27 cellular contexts compared by ENCODE assay signal in the genomic region with DNA sequence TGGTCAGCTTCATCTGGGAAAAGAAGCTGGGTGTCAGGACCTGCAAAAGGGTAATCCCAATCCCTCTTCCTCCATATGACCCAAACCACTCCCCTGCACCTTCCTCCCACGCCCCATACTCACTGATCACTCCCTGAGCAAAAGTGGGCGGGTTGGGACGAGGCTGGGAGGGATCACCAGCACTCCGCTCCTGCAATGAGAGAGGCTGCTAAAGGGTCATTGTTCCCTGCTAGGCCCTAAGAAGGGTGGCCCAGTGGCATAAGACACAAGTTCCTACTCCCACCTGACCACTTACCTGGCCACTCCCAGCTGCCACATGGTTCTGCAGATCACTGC. TPM values are rescaled to one million over a fixed set of nuclear protein-coding genes. Genes with fewer than 3 reads are reported as not detected.
"Had no signal": no experiment of that assay in that cellular context is flagged by ENCODE, and none has a peak within 500 bp of the region (broad histone marks: within the 10 kb centered on the region; RNA-seq: fewer than 3 reads in every experiment).

No MANE protein-coding gene starts in this region.

- H3K4me1 ChIP-seq: foreskin keratinocyte, parathyroid adenoma, right lobe of liver, stomach, suprapubic skin, transverse colon, vagina had no signal

- H3K27ac ChIP-seq: foreskin keratinocyte, hepatocyte, parathyroid adenoma, right lobe of liver, skin epidermis, suprapubic skin, transverse colon, vagina, WERI-Rb-1 had no signal

- H3K4me2 ChIP-seq: hepatocyte had no signal

- H3K9me3 Mint-ChIP-seq: activated naive CD8-positive, alpha-beta T cell treated with anti-CD3 and anti-CD28 coated beads, Interleukin-2, amount 10 ng/mL, durations not matched to agents 7 days and 5 days; activated T-cell treated with anti-CD3 and anti-CD28 coated beads, Interleukin-2, amount 50 U/mL, for 24 hours; activated T-helper 17 cell treated with anti-CD3 and anti-CD28 coated beads, Interleukin-2, amount 50 U/mL, for 72 hours; naive B cell; T-cell had no signal

- H3K79me2 ChIP-seq: hepatocyte had no signal

- H3K4me3 ChIP-seq: hepatocyte, lung, right lobe of liver, skin epidermis, stomach, suprapubic skin, transverse colon, vagina had no signal

- H3K4me3 Mint-ChIP-seq: activated naive CD8-positive, alpha-beta T cell treated with anti-CD3 and anti-CD28 coated beads, Interleukin-2, amount 10 ng/mL, durations not matched to agents 7 days and 5 days; activated T-cell treated with anti-CD3 and anti-CD28 coated beads, Interleukin-2, amount 50 U/mL, for 24 hours; activated T-helper 17 cell treated with anti-CD3 and anti-CD28 coated beads, Interleukin-2, amount 50 U/mL, for 72 hours; naive B cell; T-cell had no signal

- H3K27ac Mint-ChIP-seq: activated naive CD8-positive, alpha-beta T cell treated with anti-CD3 and anti-CD28 coated beads, Interleukin-2, amount 10 ng/mL, durations not matched to agents 7 days and 5 days; activated T-cell treated with anti-CD3 and anti-CD28 coated beads, Interleukin-2, amount 50 U/mL, for 24 hours; activated T-helper 17 cell treated with anti-CD3 and anti-CD28 coated beads, Interleukin-2, amount 50 U/mL, for 72 hours; T-cell had no signal

- H3K4me1 Mint-ChIP-seq: activated naive CD8-positive, alpha-beta T cell treated with anti-CD3 and anti-CD28 coated beads, Interleukin-2, amount 10 ng/mL, durations not matched to agents 7 days and 5 days had no signal

- H3K27me3 Mint-ChIP-seq: activated naive CD8-positive, alpha-beta T cell treated with anti-CD3 and anti-CD28 coated beads, Interleukin-2, amount 10 ng/mL, durations not matched to agents 7 days and 5 days; activated T-cell treated with anti-CD3 and anti-CD28 coated beads, Interleukin-2, amount 50 U/mL, for 24 hours; activated T-helper 17 cell treated with anti-CD3 and anti-CD28 coated beads, Interleukin-2, amount 50 U/mL, for 72 hours; naive B cell; T-cell had no signal

- ATAC-seq: activated T-helper 17 cell treated with anti-CD3 and anti-CD28 coated beads, Interleukin-2, amount 50 U/mL, for 72 hours; foreskin keratinocyte; left colon; right lobe of liver; T-cell had no signal

- DNase-seq: activated CD8-positive, alpha-beta memory T cell treated with anti-CD3 and anti-CD28 coated beads, Interleukin-2, amount 50 U/mL, for 4 hours; activated naive CD4-positive, alpha-beta T cell treated with Interleukin-2 at 50 U/mL for 16 hours; activated naive CD8-positive, alpha-beta T cell treated with anti-CD3 and anti-CD28 coated beads, Interleukin-2, amount 10 ng/mL, durations not matched to agents 7 days and 5 days; activated T-cell treated with anti-CD3 and anti-CD28 coated beads, Interleukin-2, amount 50 U/mL, for 24 hours; amniotic stem cell; dermis blood vessel endothelial cell; effector memory CD4-positive, alpha-beta T cell; foreskin keratinocyte; left colon; naive B cell; stimulated activated CD4-positive, alpha-beta T cell treated with anti-CD3 and anti-CD28 coated beads, Interleukin-1b, Interleukin-23, amount 100 ng/mL, for 48 hours; stomach; T-cell; transverse colon; WERI-Rb-1 had no signal

- H3K27me3 ChIP-seq: foreskin keratinocyte, hepatocyte, right lobe of liver, stomach, suprapubic skin, transverse colon, vagina had no signal

- H2AFZ ChIP-seq: hepatocyte, parathyroid adenoma had no signal

- H3K9me3 ChIP-seq: right lobe of liver, stomach, suprapubic skin, transverse colon, vagina had no signal

RNA-seq across cellular contexts. Expression of gene DDN, which starts 35.1 kb away (rescaled TPM):
- total RNA-seq: vagina had no signal

RNA-seq across cellular contexts. Expression of gene RHEBL1, which starts 35.5 kb away (rescaled TPM):
- total RNA-seq: left colon, stomach, transverse colon had no signal

RNA-seq across cellular contexts. Expression of gene WNT1, which starts 56.1 kb away (rescaled TPM):
- total RNA-seq: activated T-helper 17 cell treated with anti-CD3 and anti-CD28 coated beads, Interleukin-2, amount 50 U/mL, for 72 hours; bronchial epithelial cell; dermis blood vessel endothelial cell; foreskin keratinocyte; glomerular endothelial cell; hepatocyte; left colon; mesenteric fat pad; pulmonary artery endothelial cell; right lobe of liver; stomach; suprapubic skin; transverse colon; vagina had no signal
